23 cellular contexts compared by ENCODE assay signal in the genomic region with DNA sequence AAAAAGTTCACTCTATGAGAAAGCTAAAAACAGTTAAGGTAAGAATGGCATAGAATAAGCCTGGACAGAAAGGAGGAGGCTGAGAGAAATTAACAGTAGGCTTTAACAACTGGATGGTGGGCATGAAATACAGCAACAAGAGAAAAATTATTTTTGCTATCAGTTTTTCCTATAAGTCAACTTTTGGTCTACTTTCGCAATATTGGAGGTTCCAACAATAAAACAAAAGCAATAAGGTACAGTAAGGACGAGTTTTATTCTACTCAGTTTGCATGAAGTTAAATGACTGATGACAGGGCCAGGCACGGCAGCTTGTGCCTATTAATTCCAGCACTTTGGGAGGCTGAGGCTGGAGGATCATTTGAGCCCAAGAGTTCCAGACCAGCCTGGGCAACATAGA. TPM values are rescaled to one million over a fixed set of nuclear protein-coding genes. Genes with fewer than 3 reads are reported as not detected.
DNase-seq lines count a peak whose midpoint lies in the region; ATAC-seq, FAIRE-seq and TF ChIP-seq lines count a peak whose summit lies in the region.
"Had no signal": no experiment of that assay in that cellular context is flagged by ENCODE, and none has a peak within 500 bp of the region (broad histone marks: within the 10 kb centered on the region; RNA-seq: fewer than 3 reads in every experiment).

No MANE protein-coding gene starts in this region.

- H3K9ac ChIP-seq in HepG2 (ENCODE audit: insufficient read depth, low read depth, low read length) = no peak overlapping the region

- H3K4me1 Mint-ChIP-seq in chondrocyte (ENCODE audit: low read depth) = peaks cover 42% of the 10 kb centered on the region
- peaks cover 39 to 62% of the 10 kb centered on the region in 2 donors for H3K4me1 Mint-ChIP-seq in effector memory CD8-positive, alpha-beta T cell (ENCODE audit: low read depth in 2 of 2)

- 60% methylated on average over 3 of the region's 3 CpGs for WGBS in HepG2 (ENCODE audit: low lambda C conversion rate)
- WGBS in right lobe of liver (ENCODE audit: insufficient coverage, low coverage, low lambda C conversion rate, missing lambda C conversion rate) = 43% methylated on average over 3 of the region's 3 CpGs

- H3K4me3 Mint-ChIP-seq in chondrocyte (ENCODE audit: unreplicated experiment) = no peak overlapping the region
- H3K4me3 Mint-ChIP-seq in effector memory CD8-positive, alpha-beta T cell = peak overlapping the region in 1 of 2 donors; percentile 29

- TF ChIP-seq POLR2A in HepG2 (IDR thresholded peaks at IDR 0.05; ENCODE audit: insufficient read depth in 1 of 2, low read depth in 2 of 2, low read length in 2 of 2) (no peak), right lobe of liver (IDR thresholded peaks at IDR 0.05) (no peak)

- no peak for TF ChIP-seq CTCF in HepG2 (CRISPR knock-in tag; IDR thresholded peaks at IDR 0.05)
- no peak for TF ChIP-seq CTCF in right lobe of liver (IDR thresholded peaks at IDR 0.05)
- TF ChIP-seq CTCF in chondrocyte (IDR thresholded peaks at IDR 0.05) = no peak
- TF ChIP-seq CTCF in osteoblast (IDR thresholded peaks at IDR 0.05; ENCODE audit: extremely low read depth, low read depth, low read length) = no peak
- TF ChIP-seq CTCF in left lung (IDR thresholded peaks at IDR 0.05) = no peak

- H3K27ac ChIP-seq in HepG2 (ENCODE audit: extremely low read length, insufficient read depth, low read length) (no peak overlapping the region), right lobe of liver (no peak overlapping the region), osteoblast (ENCODE audit: low read depth, low read length) (peak overlapping the region; percentile 28), left lung (no peak overlapping the region)
- H3K27ac ChIP-seq: C4-2B had no signal

- H4K20me1 ChIP-seq in HepG2 (ENCODE audit: insufficient read depth, low read length) (peaks cover 94% of the 10 kb centered on the region), osteoblast (ENCODE audit: insufficient read depth, low read length) (peaks cover 90% of the 10 kb centered on the region)

- no peak for DNase-seq in HepG2 (ENCODE audit: low spot score)
- DNase-seq in right lobe of liver = no peak
- no peak for DNase-seq in chondrocyte (ENCODE audit: low spot score)
- DNase-seq in osteoblast (ENCODE audit: insufficient read length, low spot score, missing footprints) = no peak
- DNase-seq in effector memory CD8-positive, alpha-beta T cell = no peak
- no peak for DNase-seq in HAP-1 (ENCODE audit: low spot score in 2 of 2)
- no peak for DNase-seq in left lung
- DNase-seq: Calu3; CD8-positive, alpha-beta memory T cell; DMS153; MG63; NCI-H1092 treated with DMSO at 0.1 percent for 48 hours; NCI-H1436 treated with DMSO at 0.1 percent for 48 hours; NCI-H1930; NCI-H345; NCI-H524; NCI-H774; OCI-M1; Right ventricle myocardium superior had no signal

- no peak overlapping the region for H3K4me3 ChIP-seq in HepG2 (replicated peaks in 1 of 3; ENCODE audit: insufficient read depth in 1 of 3, low read depth in 2 of 3, low read length in 3 of 3)
- no peak overlapping the region for H3K4me3 ChIP-seq in right lobe of liver
- H3K4me3 ChIP-seq in osteoblast (ENCODE audit: insufficient read depth, low read length) = no peak overlapping the region
- no peak overlapping the region for H3K4me3 ChIP-seq in HAP-1
- no peak overlapping the region for H3K4me3 ChIP-seq in left lung
- H3K4me3 ChIP-seq: K562, MG63 had no signal

- H3K4me1 ChIP-seq in HepG2 (ENCODE audit: insufficient read depth, low read length) (peaks cover 35% of the 10 kb centered on the region), right lobe of liver (peaks cover 0 to 52% (median 7%) of the 10 kb centered on the region in 4 donors), osteoblast (ENCODE audit: insufficient read depth, low read length) (no peaks in the 10 kb centered on the region), HAP-1 (peaks cover 7% of the 10 kb centered on the region; the same call in 1 of the 2 replicates), left lung (peaks cover 2 to 65% of the 10 kb centered on the region in 2 donors)

- H3K4me2 ChIP-seq in HepG2 (ENCODE audit: low read depth, low read length) (no peak overlapping the region), osteoblast (ENCODE audit: insufficient read depth, low read length) (no peak overlapping the region)

- H3K79me2 ChIP-seq in HepG2 (ENCODE audit: insufficient read depth, low read length) (peaks cover 98% of the 10 kb centered on the region), osteoblast (ENCODE audit: insufficient read depth, low read length) (peaks cover 99% of the 10 kb centered on the region)

- no peak overlapping the region for H2AFZ ChIP-seq in HepG2 (ENCODE audit: low read length)
- no peak overlapping the region for H2AFZ ChIP-seq in osteoblast (ENCODE audit: low read length)

- no peaks in the 10 kb centered on the region for H3K9me3 ChIP-seq in HepG2 (ENCODE audit: low read length)
- H3K9me3 ChIP-seq in right lobe of liver = no peaks in the 10 kb centered on the region
- H3K9me3 ChIP-seq in osteoblast (ENCODE audit: low read depth, low read length) = no peaks in the 10 kb centered on the region
- H3K9me3 ChIP-seq in HAP-1 = no peaks in the 10 kb centered on the region
- no peaks in the 10 kb centered on the region for H3K9me3 ChIP-seq in left lung
- H3K9me3 ChIP-seq: MG63 had no signal

- in situ Hi-C loops in HepG2 (cut with HindIII; ENCODE audit: extremely low pct_ligation_motif_present, low pct_unique_long_range_greater_than_20kb) = no loop called here
- in situ Hi-C loops in HAP-1 (cut with MboI; ENCODE audit: low sequenced_read_pairs) = no loop called here

- peak overlapping the region; percentile 6 for H3K27ac Mint-ChIP-seq in chondrocyte (ENCODE audit: unreplicated experiment)
- H3K27ac Mint-ChIP-seq in effector memory CD8-positive, alpha-beta T cell = peak overlapping the region in 1 of 2 donors; percentile 54

- H3K36me3 ChIP-seq in HepG2 (replicated peaks in 1 of 2; ENCODE audit: control insufficient read depth in 1 of 2, insufficient read depth in 2 of 2, low read length in 2 of 2) = peaks cover 5 to 10% of the 10 kb centered on the region in 2 experiments; a peak in 3 of 5 replicates
- H3K36me3 ChIP-seq in right lobe of liver = no peaks in the 10 kb centered on the region
- H3K36me3 ChIP-seq in osteoblast (ENCODE audit: insufficient read depth, low read length) = peaks cover 9% of the 10 kb centered on the region
- no peaks in the 10 kb centered on the region; the same call in 1 of the 2 replicates for H3K36me3 ChIP-seq in HAP-1 (replicated peaks)
- H3K36me3 ChIP-seq in left lung = peaks cover 0 to 5% of the 10 kb centered on the region in 2 donors

- no peak for TF ChIP-seq EP300 in HepG2 (IDR thresholded peaks at IDR 0.05; ENCODE audit: low read depth in 2 of 2, low read length in 2 of 2)
- TF ChIP-seq EP300 in HepG2 (CRISPR knock-in tag; IDR thresholded peaks at IDR 0.05; ENCODE audit: borderline replicate concordance) = no peak

- no TSS peak for BruUV-seq in HepG2 (replicated peaks; lab: Mats Ljungman, UMichigan)

- H3K9me3 Mint-ChIP-seq in chondrocyte (ENCODE audit: low read depth) = no peaks in the 10 kb centered on the region
- no peaks in the 10 kb centered on the region for H3K9me3 Mint-ChIP-seq in effector memory CD8-positive, alpha-beta T cell
- H3K9me3 Mint-ChIP-seq: CD8-positive, alpha-beta memory T cell had no signal

- ATAC-seq in HepG2 (no peak), right lobe of liver (no peak), HG02840 (IDR thresholded peaks at IDR 0.05; ENCODE audit: low FRiP score, unreplicated experiment) (no peak), left lung (no peak)
- ATAC-seq in effector memory CD8-positive, alpha-beta T cell (replicated peaks) = no peak

- H3K36me3 Mint-ChIP-seq in chondrocyte (ENCODE audit: low read depth) = no peaks in the 10 kb centered on the region
- H3K36me3 Mint-ChIP-seq in effector memory CD8-positive, alpha-beta T cell (ENCODE audit: insufficient read depth) = peaks cover 48% of the 10 kb centered on the region

- POLR2A ChIA-PET in HepG2 (lab: Yijun Ruan, JAX) = interaction anchor here (1.9 kb wide), 1 partner anchor 57 kb away, joined by 5 read pairs; the partner anchor contains the start of gene CEP68

- H3K27me3 Mint-ChIP-seq in chondrocyte (ENCODE audit: low read depth) = no peaks in the 10 kb centered on the region
- no peaks in the 10 kb centered on the region for H3K27me3 Mint-ChIP-seq in effector memory CD8-positive, alpha-beta T cell
- H3K27me3 Mint-ChIP-seq: CD8-positive, alpha-beta memory T cell had no signal

- CTCF ChIA-PET in HepG2 (lab: Yijun Ruan, JAX; ENCODE audit: low intra/inter-chr PET ratio, low total read pairs) = no interaction called here

- no peak for TF ChIP-seq RAD21 in HepG2 (CRISPR knock-in tag; IDR thresholded peaks at IDR 0.05)

- intact Hi-C loops in HepG2 (cut with micrococcal nuclease; ENCODE audit: unreplicated experiment) = loop anchor here (2.0 kb wide), 1 partner anchor 16 kb away; no protein-coding TSS in a partner anchor
- intact Hi-C loops in right lobe of liver (cut with DNase I) = no loop called here
- intact Hi-C loops in left lung (cut with DNase I) = no loop called here

- no peak for FAIRE-seq in HepG2 (lab: Jason Lieb, UNC)
- FAIRE-seq: G401.6, K562 had no signal

- H3K27me3 ChIP-seq in HepG2 (ENCODE audit: control insufficient read depth in 1 of 2, insufficient read depth in 2 of 2, low read length in 2 of 2) = no peaks in the 10 kb centered on the region
- no peaks in the 10 kb centered on the region for H3K27me3 ChIP-seq in right lobe of liver
- no peaks in the 10 kb centered on the region for H3K27me3 ChIP-seq in osteoblast (ENCODE audit: insufficient read depth, low read length)
- H3K27me3 ChIP-seq in HAP-1 (ENCODE audit: low read depth) = no peaks in the 10 kb centered on the region
- no peaks in the 10 kb centered on the region for H3K27me3 ChIP-seq in left lung
- H3K27me3 ChIP-seq: MG63 had no signal

RNA-seq across cellular contexts. Expression of gene RAB1A, which starts 17.3 kb away (rescaled TPM):
- total RNA-seq in HepG2 (2016; rRNA removed; fragmentation: Illumina TruSeq; extraction: Trizol) (206 and 311 TPM in 2 replicates), right lobe of liver (100 to 1,000 TPM in 1 of 6 experiments, 10 to 100 TPM in 5; 65.0 to 119 (median 81.3) TPM), chondrocyte (183 to 202 TPM (median 192 TPM) in 3 replicates), osteoblast (72.7 and 78.1 TPM in 2 replicates), left lung (100 to 1,000 TPM; 160 to 202 TPM)
- 27.8 and 28.9 TPM in 2 replicates for total RNA-seq in HepG2 (2016; cell fraction: cytosol; rRNA removed; fragmentation: Illumina TruSeq; extraction: Trizol; ENCODE audit: low read depth)
- 208 and 306 TPM in 2 replicates for total RNA-seq in HepG2 (2016; cell fraction: insoluble cytoplasmic fraction; rRNA removed; fragmentation: Illumina TruSeq; extraction: Trizol)
- total RNA-seq in HepG2 (2016; cell fraction: membrane; rRNA removed; fragmentation: Illumina TruSeq; extraction: Trizol) = 98.9 and 106 TPM in 2 replicates
- total RNA-seq in HepG2 (2016; cell fraction: nucleus; rRNA removed; fragmentation: Illumina TruSeq; extraction: Trizol) = 101 and 108 TPM in 2 replicates
- polyA plus RNA-seq in HepG2 (2011; rRNA removed) = 174 and 226 TPM in 2 replicates
- polyA plus RNA-seq in HepG2 (2011; cell fraction: cytosol; rRNA removed) = 101 and 153 TPM in 2 replicates
- polyA plus RNA-seq in HepG2 (2011; cell fraction: nucleus; rRNA removed) = 26.7 and 44.5 TPM in 2 replicates
- 237 and 266 TPM in 2 replicates for polyA plus RNA-seq in HepG2 (2012)
- 46.4 and 51.5 TPM in 2 replicates for polyA plus RNA-seq in HepG2 (2016; cell fraction: cytosol; fragmentation: Illumina TruSeq; extraction: Trizol; ENCODE audit: low read depth)
- polyA plus RNA-seq in HepG2 (2016; cell fraction: insoluble cytoplasmic fraction; fragmentation: Illumina TruSeq; extraction: Trizol; ENCODE audit: low read depth) = 489 and 498 TPM in 2 replicates
- polyA plus RNA-seq in HepG2 (2016; cell fraction: membrane; fragmentation: Illumina TruSeq; extraction: Trizol; ENCODE audit: low read depth) = 122 and 126 TPM in 2 replicates
- polyA plus RNA-seq in HepG2 (2016; cell fraction: nucleus; fragmentation: Illumina TruSeq; extraction: Trizol; ENCODE audit: insufficient read depth, low read depth) = 219 and 228 TPM in 2 replicates
- 26.5 and 48.9 TPM in 2 replicates for polyA minus RNA-seq in HepG2 (2011; rRNA and poly(A)+ RNA removed; ENCODE audit: low replicate concordance)
- polyA minus RNA-seq in HepG2 (2011; cell fraction: cytosol; rRNA and poly(A)+ RNA removed) = 83.1 and 93.6 TPM in 2 replicates
- polyA minus RNA-seq in HepG2 (2011; cell fraction: nucleus; rRNA and poly(A)+ RNA removed) = 58.2 and 71.1 TPM in 2 replicates

RNA-seq across cellular contexts. Expression of gene CEP68, which starts 56.4 kb away (rescaled TPM):
- total RNA-seq in HepG2 (2016; rRNA removed; fragmentation: Illumina TruSeq; extraction: Trizol) (5.7 TPM in 2 replicates), right lobe of liver (1 to 10 TPM; 1.7 to 4.3 (median 3.2) TPM), chondrocyte (9.0 to 13.0 TPM (median 12.2 TPM) in 3 replicates), osteoblast (13.6 and 14.5 TPM in 2 replicates), left lung (10 to 100 TPM in 1 of 2 donors, 1 to 10 TPM in 1; 7.9 to 10.4 TPM)
- total RNA-seq in HepG2 (2016; cell fraction: cytosol; rRNA removed; fragmentation: Illumina TruSeq; extraction: Trizol; ENCODE audit: low read depth) = 1.9 TPM in 2 replicates
- 5.6 and 6.0 TPM in 2 replicates for total RNA-seq in HepG2 (2016; cell fraction: insoluble cytoplasmic fraction; rRNA removed; fragmentation: Illumina TruSeq; extraction: Trizol)
- 3.4 and 4.0 TPM in 2 replicates for total RNA-seq in HepG2 (2016; cell fraction: membrane; rRNA removed; fragmentation: Illumina TruSeq; extraction: Trizol)
- 7.9 and 8.3 TPM in 2 replicates for total RNA-seq in HepG2 (2016; cell fraction: nucleus; rRNA removed; fragmentation: Illumina TruSeq; extraction: Trizol)
- 9.3 and 12.5 TPM in 2 replicates for polyA plus RNA-seq in HepG2 (2011; rRNA removed)
- 4.1 and 4.8 TPM in 2 replicates for polyA plus RNA-seq in HepG2 (2011; cell fraction: cytosol; rRNA removed)
- 13.9 and 15.6 TPM in 2 replicates for polyA plus RNA-seq in HepG2 (2011; cell fraction: nucleus; rRNA removed)
- polyA plus RNA-seq in HepG2 (2012) = 5.5 and 6.4 TPM in 2 replicates
- polyA plus RNA-seq in HepG2 (2016; cell fraction: cytosol; fragmentation: Illumina TruSeq; extraction: Trizol; ENCODE audit: low read depth) = 1.7 and 2.8 TPM in 2 replicates
- polyA plus RNA-seq in HepG2 (2016; cell fraction: insoluble cytoplasmic fraction; fragmentation: Illumina TruSeq; extraction: Trizol; ENCODE audit: low read depth) = 5.5 and 8.7 TPM in 2 replicates
- 3.2 and 3.8 TPM in 2 replicates for polyA plus RNA-seq in HepG2 (2016; cell fraction: membrane; fragmentation: Illumina TruSeq; extraction: Trizol; ENCODE audit: low read depth)
- polyA plus RNA-seq in HepG2 (2016; cell fraction: nucleus; fragmentation: Illumina TruSeq; extraction: Trizol; ENCODE audit: insufficient read depth, low read depth) = 8.7 and 9.2 TPM in 2 replicates
- 8.4 and 44.8 TPM in 2 replicates for polyA minus RNA-seq in HepG2 (2011; rRNA and poly(A)+ RNA removed; ENCODE audit: low replicate concordance)
- 5.8 and 6.2 TPM in 2 replicates for polyA minus RNA-seq in HepG2 (2011; cell fraction: cytosol; rRNA and poly(A)+ RNA removed)
- 22.0 and 22.4 TPM in 2 replicates for polyA minus RNA-seq in HepG2 (2011; cell fraction: nucleus; rRNA and poly(A)+ RNA removed)
